17 cellular contexts compared by ENCODE assay signal in the genomic region with DNA sequence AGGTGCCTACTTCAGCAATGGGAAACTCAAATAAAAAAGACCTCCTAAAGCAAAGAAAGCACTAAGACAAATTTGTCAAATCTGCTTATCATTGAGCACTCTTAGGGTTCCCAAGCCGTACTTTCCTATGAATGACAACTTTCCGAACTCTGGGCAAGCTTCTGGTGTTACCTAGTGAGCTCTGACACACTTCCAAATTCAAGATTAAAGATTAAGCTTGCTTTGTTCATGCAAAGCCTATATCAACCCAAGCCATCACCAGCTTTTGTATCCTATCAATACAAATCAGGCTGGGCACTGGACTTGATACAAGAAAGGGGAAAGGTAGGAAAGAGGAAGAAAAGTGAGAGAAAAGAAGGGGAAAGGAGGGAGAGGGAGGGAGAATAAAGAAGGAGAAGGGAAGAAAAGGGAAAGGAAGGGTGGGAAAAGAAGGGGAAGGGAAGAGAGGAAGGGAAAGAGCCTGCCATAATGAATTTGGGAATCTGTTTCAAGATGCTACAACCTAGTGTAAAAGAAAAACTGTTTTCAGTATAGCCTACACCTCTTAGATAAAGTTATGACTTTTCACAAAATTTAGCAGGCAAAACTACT. TPM values are rescaled to one million over a fixed set of nuclear protein-coding genes. Genes with fewer than 3 reads are reported as not detected.
DNase-seq lines count a peak whose midpoint lies in the region; ATAC-seq and TF ChIP-seq lines count a peak whose summit lies in the region.
"Had no signal": no experiment of that assay in that cellular context is flagged by ENCODE, and none has a peak within 500 bp of the region (broad histone marks: within the 10 kb centered on the region; RNA-seq: fewer than 3 reads in every experiment).

No MANE protein-coding gene starts in this region.

- WGBS in right lobe of liver (ENCODE audit: insufficient coverage, low coverage, low lambda C conversion rate, missing lambda C conversion rate): 49% methylated on average over 2 of the region's 2 CpGs

- H3K4me3 Mint-ChIP-seq in activated naive CD8-positive, alpha-beta T cell: no peak overlapping the region
- H3K4me3 Mint-ChIP-seq in activated naive CD8-positive, alpha-beta T cell treated with anti-CD3 and anti-CD28 coated beads for 36 hours: no peak overlapping the region
- no peak overlapping the region for H3K4me3 Mint-ChIP-seq in T-helper 17 cell
- H3K4me3 Mint-ChIP-seq: CD4-positive, CD25-positive, alpha-beta regulatory T cell had no signal

- no peaks in the 10 kb centered on the region for H3K9me3 Mint-ChIP-seq in activated naive CD8-positive, alpha-beta T cell (ENCODE audit: low read depth)
- H3K9me3 Mint-ChIP-seq in activated naive CD8-positive, alpha-beta T cell treated with anti-CD3 and anti-CD28 coated beads for 36 hours: no peaks in the 10 kb centered on the region

- H3K36me3 ChIP-seq in right lobe of liver (peaks cover 0 to 61% (median 20%) of the 10 kb centered on the region in 4 donors), SJCRH30 (peaks cover 15% of the 10 kb centered on the region)

- H3K4me1 Mint-ChIP-seq in activated naive CD8-positive, alpha-beta T cell (ENCODE audit: low read depth): peaks cover 20% of the 10 kb centered on the region
- H3K4me1 Mint-ChIP-seq in activated naive CD8-positive, alpha-beta T cell treated with anti-CD3 and anti-CD28 coated beads for 36 hours: peaks cover 15% of the 10 kb centered on the region
- H3K4me1 Mint-ChIP-seq in T-helper 17 cell: peaks cover 7% of the 10 kb centered on the region

- peaks cover 21% of the 10 kb centered on the region for H3K36me3 Mint-ChIP-seq in activated naive CD8-positive, alpha-beta T cell
- H3K36me3 Mint-ChIP-seq in activated naive CD8-positive, alpha-beta T cell treated with anti-CD3 and anti-CD28 coated beads for 36 hours: peaks cover 17% of the 10 kb centered on the region
- H3K36me3 Mint-ChIP-seq in T-helper 17 cell (ENCODE audit: low read depth): peaks cover 6% of the 10 kb centered on the region

- H3K4me3 ChIP-seq in right lobe of liver: no peak overlapping the region
- no peak overlapping the region for H3K4me3 ChIP-seq in SJCRH30

- H3K4me1 ChIP-seq in right lobe of liver: peaks cover 0 to 4% (median 0%) of the 10 kb centered on the region in 4 donors
- H3K4me1 ChIP-seq in SJCRH30: peaks cover 3% of the 10 kb centered on the region; the same call in 1 of the 2 replicates
- H3K4me1 ChIP-seq: BE2C had no signal

- intact Hi-C loops in right lobe of liver (cut with DNase I): no loop called here

- H3K9me3 ChIP-seq in T-helper 17 cell (ENCODE audit: control insufficient read depth, low read length, poor library complexity, severe bottlenecking) (no peaks in the 10 kb centered on the region), right lobe of liver (no peaks in the 10 kb centered on the region), SJCRH30 (replicated peaks) (no peaks in the 10 kb centered on the region)
- H3K9me3 ChIP-seq: BE2C had no signal

- no peaks in the 10 kb centered on the region for H3K27me3 Mint-ChIP-seq in activated naive CD8-positive, alpha-beta T cell
- no peaks in the 10 kb centered on the region for H3K27me3 Mint-ChIP-seq in activated naive CD8-positive, alpha-beta T cell treated with anti-CD3 and anti-CD28 coated beads for 36 hours
- H3K27me3 Mint-ChIP-seq in T-helper 17 cell: no peaks in the 10 kb centered on the region
- H3K27me3 Mint-ChIP-seq: CD4-positive, CD25-positive, alpha-beta regulatory T cell had no signal

- TF ChIP-seq CTCF in right lobe of liver (IDR thresholded peaks at IDR 0.05): no peak

- no peak overlapping the region for H3K27ac ChIP-seq in right lobe of liver
- H3K27ac ChIP-seq in SJCRH30: no peak overlapping the region

- no peak for DNase-seq in activated naive CD8-positive, alpha-beta T cell treated with anti-CD3 and anti-CD28 coated beads for 36 hours
- DNase-seq in T-helper 17 cell: no peak
- DNase-seq in right lobe of liver: no peak
- DNase-seq in SJCRH30: no peak
- DNase-seq: BE2C; C1 segment of cervical spinal cord; Calu3; CD4-positive, CD25-positive, alpha-beta regulatory T cell; DMS79 treated with DMSO at 0.1 percent for 48 hours; GF-D8; GOT3; H7 had no signal

- ATAC-seq in T-helper 17 cell (no peak), right lobe of liver (peak in 3 of 4 donors; percentile 33 to 57 (median 38)), HG03039 (IDR thresholded peaks at IDR 0.05; ENCODE audit: unreplicated experiment) (no peak), GM18870 (IDR thresholded peaks at IDR 0.05; ENCODE audit: unreplicated experiment) (no peak)
- ATAC-seq: HCT116 had no signal

- H3K27me3 ChIP-seq in right lobe of liver (no peaks in the 10 kb centered on the region), SJCRH30 (no peaks in the 10 kb centered on the region)
- H3K27me3 ChIP-seq: BE2C had no signal

- H3K27ac Mint-ChIP-seq in activated naive CD8-positive, alpha-beta T cell: peak overlapping the region; percentile 28
- H3K27ac Mint-ChIP-seq in activated naive CD8-positive, alpha-beta T cell treated with anti-CD3 and anti-CD28 coated beads for 36 hours: no peak overlapping the region
- H3K27ac Mint-ChIP-seq in T-helper 17 cell: peak overlapping the region; percentile 14

- TF ChIP-seq POLR2A in right lobe of liver (IDR thresholded peaks at IDR 0.05): no peak

RNA-seq across cellular contexts. Expression of a gene that starts 23.8 kb away (rescaled TPM):
- total RNA-seq in activated naive CD8-positive, alpha-beta T cell treated with anti-CD3 and anti-CD28 coated beads for 36 hours: 1 to 10 TPM; 1.3 to 1.6 TPM
- 1 to 10 TPM; 3.7 to 6.6 TPM for total RNA-seq in T-helper 17 cell
- total RNA-seq in right lobe of liver: 10 to 100 TPM in 5 of 6 experiments, 1 to 10 TPM in 1; 6.7 to 36.3 (median 17.8) TPM
- total RNA-seq in SJCRH30 (2014; rRNA removed; shearing (Covaris generic)): 27.8 and 29.6 TPM in 2 replicates
- total RNA-seq: HT-29 had no signal

Comparison
In these comparisons a context has a peak if more than half of its experiments do, and no peak if none do; other contexts are left out.
1. ATAC-seq: peak in right lobe of liver (3 of 4); none in T-helper 17 cell (single experiment), HG03039 (single experiment) and GM18870 (single experiment).